ENCODE assay signal across 17 cellular contexts in the genomic region with DNA sequence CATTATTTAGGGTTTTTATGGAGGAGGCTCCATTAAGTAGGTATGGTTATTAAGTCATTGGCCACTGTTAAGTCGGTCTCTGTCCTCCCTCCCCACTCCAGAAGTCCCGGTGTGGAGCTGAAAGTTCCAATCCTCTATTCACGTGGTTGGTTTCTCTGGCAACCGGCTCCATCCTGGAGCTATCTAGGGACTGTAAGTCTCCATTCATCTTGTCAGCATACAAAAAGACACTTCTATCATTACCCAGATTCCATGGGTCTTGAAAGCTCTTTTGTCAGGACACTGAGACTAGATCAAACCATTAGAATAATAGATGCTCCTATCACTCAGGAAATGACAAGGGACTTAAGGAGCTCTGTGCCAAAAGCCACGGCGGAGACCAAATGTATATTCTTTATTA.
"Had no signal": no experiment of that assay in that cellular context is flagged by ENCODE, and none has a peak within 500 bp of the region (broad histone marks: within the 10 kb centered on the region; RNA-seq: fewer than 3 reads in every experiment).

No MANE protein-coding gene starts in this region.

- H3K4me1 ChIP-seq: tibial artery had no signal

- H3K4me3 ChIP-seq: heart left ventricle, left ventricle myocardium inferior, mucosa of descending colon, spleen, tibial artery had no signal

- H3K4me3 Mint-ChIP-seq: activated naive CD8-positive, alpha-beta T cell treated with anti-CD3 and anti-CD28 coated beads for 36 hours; immature natural killer cell; naive B cell had no signal

- H3K27me3 Mint-ChIP-seq: activated naive CD8-positive, alpha-beta T cell treated with anti-CD3 and anti-CD28 coated beads for 36 hours; naive B cell had no signal

- H3K27ac ChIP-seq: heart left ventricle, left ventricle myocardium inferior, neutrophil, spleen, tibial artery had no signal

- H3K27ac Mint-ChIP-seq: activated naive CD8-positive, alpha-beta T cell treated with anti-CD3 and anti-CD28 coated beads for 36 hours; immature natural killer cell had no signal

- H3K27me3 ChIP-seq: heart left ventricle, neutrophil, spleen, tibial artery had no signal

- H3K9me3 Mint-ChIP-seq: activated naive CD8-positive, alpha-beta T cell treated with anti-CD3 and anti-CD28 coated beads for 36 hours; naive B cell had no signal

- DNase-seq: activated CD4-positive, alpha-beta T cell treated with anti-CD3 and anti-CD28 coated beads, Interleukin-2, amount 50 U/mL, for 48 hours; activated naive CD4-positive, alpha-beta T cell; activated naive CD8-positive, alpha-beta T cell treated with anti-CD3 and anti-CD28 coated beads for 36 hours; amniotic stem cell; heart left ventricle; immature natural killer cell; kidney glomerular epithelial cell; left ventricle myocardium inferior; mucosa of descending colon; naive B cell; posterior cingulate gyrus; spleen; stimulated activated CD4-positive, alpha-beta T cell treated with anti-CD3 and anti-CD28 coated beads, Interleukin-4, amount 100 ng/mL, for 4 hours; stimulated activated naive CD4-positive, alpha-beta T cell treated with Interleukin-2 at 50 U/mL for 16 hours; SW 1271; tibial artery had no signal

- ATAC-seq: heart left ventricle, mucosa of descending colon had no signal
